In genomic region chr7:74395745-74396311, GRCh38 we compare ENCODE assay signal across 19 cellular contexts. TPM values are rescaled to one million over a fixed set of nuclear protein-coding genes. Genes with fewer than 3 reads are reported as not detected.
A peak's percentile ranks its signal among the peaks of the same experiment; 100 is the strongest.
DNase-seq lines count a peak whose midpoint lies in the region; ATAC-seq, FAIRE-seq and TF ChIP-seq lines count a peak whose summit lies in the region.
"Had no signal": no experiment of that assay in that cellular context is flagged by ENCODE, and none has a peak within 500 bp of the region (broad histone marks: within the 10 kb centered on the region; RNA-seq: fewer than 3 reads in every experiment).

No MANE protein-coding gene starts in this region.

- intact Hi-C loops in K562 (cut with micrococcal nuclease): no loop called here

- no peak overlapping the region for H3K4me2 ChIP-seq in K562 (ENCODE audit: insufficient read depth, low read length)
- H3K4me2 ChIP-seq: GM23338 had no signal

- H3K27ac Mint-ChIP-seq in endothelial cell (ENCODE audit: unreplicated experiment): peak overlapping the region; percentile 97
- H3K27ac Mint-ChIP-seq: CD8-positive, alpha-beta T cell; GM23338 had no signal

- in situ Hi-C loops in K562 (cut with MboI): no loop called here

- TF ChIP-seq CTCF in K562 (IDR thresholded peaks at IDR 0.05 in 2 of 3, conservative IDR thresholded peaks at IDR 0.05 in 1 of 3; ENCODE audit: insufficient read depth in 2 of 3, low read depth in 1 of 3, low read length in 3 of 3): no peak
- no peak for TF ChIP-seq CTCF in endothelial cell (IDR thresholded peaks at IDR 0.05; ENCODE audit: unreplicated experiment)

- no peak overlapping the region for H3K4me3 Mint-ChIP-seq in endothelial cell (ENCODE audit: unreplicated experiment)
- H3K4me3 Mint-ChIP-seq: CD14-positive monocyte; CD8-positive, alpha-beta T cell; GM23338; H9 had no signal

- H3K4me1 Mint-ChIP-seq in endothelial cell (ENCODE audit: unreplicated experiment): peaks cover 14% of the 10 kb centered on the region

- no peak overlapping the region for H2AFZ ChIP-seq in K562 (ENCODE audit: low read depth, low read length)
- H2AFZ ChIP-seq: GM23338 had no signal

- H3K27me3 Mint-ChIP-seq in endothelial cell (ENCODE audit: unreplicated experiment): peaks cover 5% of the 10 kb centered on the region

- no peaks in the 10 kb centered on the region for H3K79me2 ChIP-seq in K562 (ENCODE audit: control insufficient read depth, insufficient read depth, low read length)

- peak; percentile 1 for DNase-seq in RPMI8226
- no peak for DNase-seq in K562 (ENCODE audit: extremely low read depth in 1 of 4, low spot score in 3 of 4)
- DNase-seq in endothelial cell (ENCODE audit: low spot score): no peak
- no peak for DNase-seq in NCI-H2171 (lab: John Stamatoyannopoulos, UW)
- no peak for DNase-seq in DMS53 (lab: John Stamatoyannopoulos, UW)
- DNase-seq: CD8-positive, alpha-beta T cell; COR-L47; DMS153; DND-41; GDM1; H9 had no signal

- H3K9me1 ChIP-seq in K562 (ENCODE audit: control insufficient read depth, insufficient read depth, low read length): no peaks in the 10 kb centered on the region

- FAIRE-seq in K562 (lab: Jason Lieb, UNC): no peak
- FAIRE-seq: D721Med, GM18507, HepG2, HTR-8/SVneo had no signal

- H3K27ac ChIP-seq in K562 (ENCODE audit: extremely low read depth, low read depth, low read length): no peak overlapping the region

- POLR2A ChIA-PET in K562 (lab: Yijun Ruan, JAX): interaction anchor here (0.8 kb wide), 1 partner anchor 9 kb away, joined by 3 read pairs; no protein-coding TSS in a partner anchor

- peaks cover 2 to 7% of the 10 kb centered on the region in 2 experiments; a peak in 3 of 5 replicates for H3K4me1 ChIP-seq in K562 (replicated peaks in 1 of 2; ENCODE audit: control insufficient read depth in 2 of 2, insufficient read depth in 2 of 2, low read length in 2 of 2)

- no peak for TF ChIP-seq RAD21 in K562 (CRISPR knock-in tag; conservative IDR thresholded peaks at IDR 0.05 in 1 of 2, IDR thresholded peaks at IDR 0.05 in 1 of 2)

- ATAC-seq in K562 (no peak), HG02973 (IDR thresholded peaks at IDR 0.05; ENCODE audit: unreplicated experiment) (no peak), HG03139 (IDR thresholded peaks at IDR 0.05; ENCODE audit: unreplicated experiment) (no peak)
- ATAC-seq: CD8-positive, alpha-beta T cell; GM23338; HepG2 had no signal

- H4K20me1 ChIP-seq in K562 (replicated peaks; ENCODE audit: control insufficient read depth, insufficient read depth, low read length): no peaks in the 10 kb centered on the region

- 4% methylated on average over 4 of the region's 4 CpGs for WGBS in K562 (ENCODE audit: insufficient coverage, low coverage, missing lambda C conversion rate)

- H3K36me3 ChIP-seq in K562 (ENCODE audit: control insufficient read depth, insufficient read depth, low read length): no peaks in the 10 kb centered on the region

- no TSS peak for BruUV-seq in K562 (replicated peaks; lab: Mats Ljungman, UMichigan)

- H3K36me3 Mint-ChIP-seq in endothelial cell (ENCODE audit: low read depth, unreplicated experiment): peaks cover 36% of the 10 kb centered on the region
- H3K36me3 Mint-ChIP-seq: CD8-positive, alpha-beta T cell had no signal

- TF ChIP-seq POLR2A in K562 (conservative IDR thresholded peaks at IDR 0.05): no peak

- TF ChIP-seq EP300 in K562 (IDR thresholded peaks at IDR 0.05; ENCODE audit: low read length): no peak

- no peaks in the 10 kb centered on the region for H3K9me3 ChIP-seq in K562 (replicated peaks; ENCODE audit: control insufficient read depth, insufficient read depth, low read depth, low read length)

- no peak overlapping the region for H3K4me3 ChIP-seq in K562
- H3K4me3 ChIP-seq: GM23338 had no signal

- CTCF ChIA-PET in K562 (lab: Yijun Ruan, JAX; ENCODE audit: low intra/inter-chr PET ratio): interaction anchor here (1.1 to 4.9 kb wide), 2 partner anchors 189 to 191 kb away, joined by 3 to 51 read pairs; no protein-coding TSS in a partner anchor

- no peaks in the 10 kb centered on the region for H3K9me3 Mint-ChIP-seq in endothelial cell (ENCODE audit: unreplicated experiment)
- H3K9me3 Mint-ChIP-seq: CD8-positive, alpha-beta T cell; GM23338; H9 had no signal

- no peak overlapping the region for H3K9ac ChIP-seq in K562 (ENCODE audit: insufficient read depth in 1 of 2, low read depth in 2 of 2, low read length in 2 of 2)

- no peaks in the 10 kb centered on the region for H3K27me3 ChIP-seq in K562 (ENCODE audit: control insufficient read depth in 2 of 2, insufficient read depth in 2 of 2, low read length in 2 of 2)

TF ChIP-seq in K562, 482 proteins besides CTCF, POLR2A, EP300 and RAD21:
- TF ChIP-seq SMARCA5 (IDR thresholded peaks at IDR 0.05) (0 out of 2 replicates have a peak, but pooled peaks have one; percentile 45), CAMTA2 (CRISPR knock-in tag; conservative IDR thresholded peaks at IDR 0.05) (no peak), HNRNPUL1 (IDR thresholded peaks at IDR 0.05; ENCODE audit: low read length) (no peak), ZBTB17 (CRISPR knock-in tag; IDR thresholded peaks at IDR 0.05) (peak; percentile 93), BMI1 (IDR thresholded peaks at IDR 0.05; ENCODE audit: low read length) (no peak), MLLT1 (IDR thresholded peaks at IDR 0.05) (peak in 1 of 2 experiments; percentile 69; a peak in 1 of 4 replicates), ZBTB1 (CRISPR knock-in tag; IDR thresholded peaks at IDR 0.05; ENCODE audit: borderline replicate concordance, low read depth) (no peak), ARID2 (IDR thresholded peaks at IDR 0.05) (no peak), CBX3 (IDR thresholded peaks at IDR 0.05; ENCODE audit: borderline replicate concordance in 1 of 2, low read length in 2 of 2) (peak in 1 of 2 experiments; percentile 26; a peak in 1 of 3 replicates), RBM25 (IDR thresholded peaks at IDR 0.05; ENCODE audit: low read depth, low read length, severe bottlenecking) (peak; percentile 88), RCOR1 (IDR thresholded peaks at IDR 0.05; ENCODE audit: borderline replicate concordance in 1 of 2, low read depth in 2 of 2, low read length in 2 of 2) (peak in 1 of 2 experiments; percentile 36; a peak in 1 of 4 replicates), MCM2 (IDR thresholded peaks at IDR 0.05; ENCODE audit: low read depth) (no peak), ZNF75A (CRISPR knock-in tag; IDR thresholded peaks at IDR 0.05) (no peak), HLTF (IDR thresholded peaks at IDR 0.05) (peak; percentile 86), BCOR (IDR thresholded peaks at IDR 0.05) (peak; percentile 34; the same call in 1 of the 2 replicates), ZNF263 (CRISPR knock-in tag; IDR thresholded peaks at IDR 0.05; ENCODE audit: borderline replicate concordance) (no peak), KDM1A (IDR thresholded peaks at IDR 0.05) (0 out of 4 replicates have a peak, but pooled peaks of 1 of the 2 experiments have one; percentile 11)

RNA-seq across cellular contexts. Expression of gene GTF2IRD1, which starts 57.9 kb away (rescaled TPM):
- total RNA-seq in K562 (2011; cell fraction: chromatin; rRNA removed; ENCODE audit: low replicate concordance): 23.2 and 65.0 TPM in 2 replicates
- 30.5 and 35.3 TPM in 2 replicates for total RNA-seq in K562 (2011; cell fraction: nucleolus; rRNA removed)
- total RNA-seq in K562 (2011; cell fraction: nucleoplasm; rRNA removed): 22.2 and 23.5 TPM in 2 replicates
- total RNA-seq in K562 (2014; rRNA removed): 9.2 and 12.4 TPM in 2 replicates
- total RNA-seq in K562 (2014; rRNA removed; fragmentation: Illumina TruSeq; extraction: Trizol): 10.8 and 14.0 TPM in 2 replicates
- 13.4 and 15.1 TPM in 2 replicates for total RNA-seq in K562 (2015; rRNA removed; fragmentation: Illumina TruSeq; extraction: Trizol)
- 30.2 and 32.1 TPM in 2 replicates for total RNA-seq in K562 (2021)
- polyA plus RNA-seq in K562 (2011; rRNA removed): 12.8 and 17.6 TPM in 2 replicates
- polyA plus RNA-seq in K562 (2011; cell fraction: cytosol; rRNA removed): 9.3 and 13.0 TPM in 2 replicates
- polyA plus RNA-seq in K562 (2011; cell fraction: nucleus; rRNA removed): 15.6 and 24.1 TPM in 2 replicates
- 19.1 and 31.6 TPM in 2 replicates for polyA plus RNA-seq in K562 (2012)
- 23.8 and 24.5 TPM in 2 replicates for polyA plus RNA-seq in K562 (2014; fragmentation: Illumina TruSeq; extraction: Trizol)
- polyA plus RNA-seq in K562 (2014; fragmentation: Nextera tagmentation; extraction: Ambion mirVana): 1 to 10 TPM; 9.1 to 10.0 TPM
- polyA plus RNA-seq in K562 (2014; rRNA removed): 17.0 and 20.8 TPM in 2 replicates
- polyA minus RNA-seq in K562 (2011; rRNA and poly(A)+ RNA removed): 9.2 and 9.7 TPM in 2 replicates
- polyA minus RNA-seq in K562 (2011; cell fraction: cytosol; rRNA and poly(A)+ RNA removed): 21.2 and 21.5 TPM in 2 replicates
- 11.3 and 12.9 TPM in 2 replicates for polyA minus RNA-seq in K562 (2011; cell fraction: nucleus; rRNA and poly(A)+ RNA removed)
- 32.6 TPM for total RNA-seq in endothelial cell (ENCODE audit: unreplicated experiment)
- polyA plus RNA-seq: CD14-positive monocyte had no signal
